Comparison of ENCODE assay signal across 1 cellular context in the genomic region with DNA sequence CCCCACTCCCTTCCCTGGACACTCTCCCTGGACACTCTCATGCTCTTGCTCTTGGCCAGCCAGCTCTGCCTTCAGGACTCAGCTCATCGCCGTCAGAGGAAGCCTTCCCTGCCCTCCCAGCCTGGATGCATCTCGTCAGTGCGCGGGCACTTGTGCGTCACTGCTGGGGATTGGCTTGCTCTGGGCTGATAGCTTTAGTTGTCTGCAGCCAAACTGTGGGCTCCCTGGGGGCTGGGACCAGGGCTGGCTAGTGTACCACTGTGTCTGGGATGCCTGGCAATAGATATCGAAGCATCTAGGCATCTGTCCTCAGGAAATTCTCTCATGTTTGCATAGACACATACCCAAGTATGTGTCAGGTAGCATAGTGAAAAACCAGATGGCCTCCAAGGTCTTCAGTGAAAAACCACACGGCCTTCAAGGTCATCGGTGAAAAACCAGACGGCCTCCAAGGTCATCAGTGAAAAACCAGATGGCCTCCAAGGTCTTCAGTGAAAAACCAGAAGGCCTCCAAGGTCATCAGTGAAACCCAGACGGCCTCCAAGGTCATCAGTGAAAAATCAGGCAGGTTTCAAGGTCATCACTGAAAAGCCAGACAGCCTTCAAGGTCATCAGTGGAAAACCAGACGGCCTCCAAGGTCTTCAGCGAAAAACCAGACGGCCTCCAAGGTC.
TF ChIP-seq lines count a peak whose summit lies in the region.

No MANE protein-coding gene starts in this region.

TF ChIP-seq in WTC11, 78 proteins besides CTCF, POLR2A, EP300 and RAD21:
- TF ChIP-seq, protein P1, sequence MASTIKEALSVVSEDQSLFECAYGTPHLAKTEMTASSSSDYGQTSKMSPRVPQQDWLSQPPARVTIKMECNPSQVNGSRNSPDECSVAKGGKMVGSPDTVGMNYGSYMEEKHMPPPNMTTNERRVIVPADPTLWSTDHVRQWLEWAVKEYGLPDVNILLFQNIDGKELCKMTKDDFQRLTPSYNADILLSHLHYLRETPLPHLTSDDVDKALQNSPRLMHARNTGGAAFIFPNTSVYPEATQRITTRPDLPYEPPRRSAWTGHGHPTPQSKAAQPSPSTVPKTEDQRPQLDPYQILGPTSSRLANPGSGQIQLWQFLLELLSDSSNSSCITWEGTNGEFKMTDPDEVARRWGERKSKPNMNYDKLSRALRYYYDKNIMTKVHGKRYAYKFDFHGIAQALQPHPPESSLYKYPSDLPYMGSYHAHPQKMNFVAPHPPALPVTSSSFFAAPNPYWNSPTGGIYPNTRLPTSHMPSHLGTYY (CRISPR knock-in tag; IDR thresholded peaks at IDR 0.05), result no peak
- peak; percentile 24; the same call in 1 of the 2 replicates for TF ChIP-seq ESRRA (CRISPR knock-in tag; IDR thresholded peaks at IDR 0.05; ENCODE audit: borderline replicate concordance)
- TF ChIP-seq FOXP1 (CRISPR knock-in tag; IDR thresholded peaks at IDR 0.05; ENCODE audit: borderline replicate concordance), result no peak
